ENCODE assay signal across 1 cellular context in genomic region chr16:89446975-89447293, GRCh38.
TF ChIP-seq lines count a peak whose summit lies in the region.

No MANE protein-coding gene starts in this region.

TF ChIP-seq in WTC11, 78 proteins besides CTCF, POLR2A, EP300 and RAD21 (continued from another document):
- no peak for TF ChIP-seq ZNF281 (CRISPR knock-in tag; IDR thresholded peaks at IDR 0.05)
- no peak for TF ChIP-seq FOXK1 (CRISPR knock-in tag; IDR thresholded peaks at IDR 0.05)
- no peak for TF ChIP-seq ZNF396 (CRISPR knock-in tag; IDR thresholded peaks at IDR 0.05; ENCODE audit: borderline replicate concordance)
- no peak for TF ChIP-seq ARID4B (CRISPR knock-in tag; IDR thresholded peaks at IDR 0.05; ENCODE audit: borderline replicate concordance)
